In genomic region chr17:12041316-12041715, GRCh38 we compare ENCODE assay signal across 13 cellular contexts. TPM values are rescaled to one million over a fixed set of nuclear protein-coding genes. Genes with fewer than 3 reads are reported as not detected.
DNase-seq lines count a peak whose midpoint lies in the region; ATAC-seq and TF ChIP-seq lines count a peak whose summit lies in the region.
"Had no signal": no experiment of that assay in that cellular context is flagged by ENCODE, and none has a peak within 500 bp of the region (broad histone marks: within the 10 kb centered on the region; RNA-seq: fewer than 3 reads in every experiment).

No MANE protein-coding gene starts in this region.

- H3K27ac Mint-ChIP-seq in activated naive CD4-positive, alpha-beta T cell treated with anti-CD3 and anti-CD28 coated beads for 36 hours: peak overlapping the region; percentile 50
- H3K27ac Mint-ChIP-seq in stimulated activated naive B cell treated with anti-CD40 and anti-IgM and Interleukin-4, amounts not matched to agents 10 μg/mL and 1 μg/mL and 100 μg/mL, for 72 hours: no peak overlapping the region

- intact Hi-C loops in activated naive CD4-positive, alpha-beta T cell treated with anti-CD3 and anti-CD28 coated beads for 36 hours (cut with micrococcal nuclease): loop anchor here (2.0 kb wide), 1 partner anchor 17 kb away; no protein-coding TSS in a partner anchor

- peak overlapping the region; percentile 61 for H3K27ac ChIP-seq in RWPE2 (ENCODE audit: poor library complexity, severe bottlenecking)
- H3K27ac ChIP-seq: hepatocyte, SK-N-MC had no signal

- no peaks in the 10 kb centered on the region for H3K27me3 Mint-ChIP-seq in activated naive CD4-positive, alpha-beta T cell treated with anti-CD3 and anti-CD28 coated beads for 36 hours (ENCODE audit: low read depth)
- no peaks in the 10 kb centered on the region for H3K27me3 Mint-ChIP-seq in stimulated activated naive B cell treated with anti-CD40 and anti-IgM and Interleukin-4, amounts not matched to agents 10 μg/mL and 1 μg/mL and 100 μg/mL, for 72 hours

- CTCF ChIA-PET in activated naive CD4-positive, alpha-beta T cell treated with anti-CD3 and anti-CD28 coated beads for 36 hours (lab: Charles Lee): no interaction called here

- no peaks in the 10 kb centered on the region for H3K36me3 ChIP-seq in RWPE2 (ENCODE audit: low read depth)

- H3K4me1 Mint-ChIP-seq in activated naive CD4-positive, alpha-beta T cell treated with anti-CD3 and anti-CD28 coated beads for 36 hours (ENCODE audit: low read depth): peaks cover 54% of the 10 kb centered on the region
- peaks cover 17 to 49% of the 10 kb centered on the region in 2 donors for H3K4me1 Mint-ChIP-seq in stimulated activated naive B cell treated with anti-CD40 and anti-IgM and Interleukin-4, amounts not matched to agents 10 μg/mL and 1 μg/mL and 100 μg/mL, for 72 hours

- H3K4me1 ChIP-seq in RWPE2 (ENCODE audit: insufficient read depth, poor library complexity, severe bottlenecking): peaks cover 27% of the 10 kb centered on the region

- H3K4me3 Mint-ChIP-seq in activated naive CD4-positive, alpha-beta T cell treated with anti-CD3 and anti-CD28 coated beads for 36 hours: no peak overlapping the region
- no peak overlapping the region for H3K4me3 Mint-ChIP-seq in stimulated activated naive B cell treated with anti-CD40 and anti-IgM and Interleukin-4, amounts not matched to agents 10 μg/mL and 1 μg/mL and 100 μg/mL, for 72 hours

- TF ChIP-seq CTCF in RWPE2 (IDR thresholded peaks at IDR 0.05; ENCODE audit: poor library complexity, severe bottlenecking): no peak

- H3K36me3 Mint-ChIP-seq in activated naive CD4-positive, alpha-beta T cell treated with anti-CD3 and anti-CD28 coated beads for 36 hours (ENCODE audit: low read depth): peaks cover 9% of the 10 kb centered on the region
- peaks cover 4 to 12% of the 10 kb centered on the region in 2 donors for H3K36me3 Mint-ChIP-seq in stimulated activated naive B cell treated with anti-CD40 and anti-IgM and Interleukin-4, amounts not matched to agents 10 μg/mL and 1 μg/mL and 100 μg/mL, for 72 hours

- peak; percentile 77 for ATAC-seq in RWPE2 (ENCODE audit: low read depth)
- peak; percentile 76 for ATAC-seq in stimulated activated naive CD8-positive, alpha-beta T cell treated with anti-CD3 and anti-CD28 coated beads, Interleukin-15, Interleukin-2, amounts not matched to agents 100 U/mL and 50 U/mL, for 24 hours
- no peak for ATAC-seq in GM18519 (IDR thresholded peaks at IDR 0.05; ENCODE audit: low FRiP score, unreplicated experiment)
- ATAC-seq in stimulated activated naive B cell treated with anti-CD40 and anti-IgM and Interleukin-4, amounts not matched to agents 10 μg/mL and 1 μg/mL and 100 μg/mL, for 72 hours (replicated peaks): no peak

- H3K9me3 Mint-ChIP-seq in activated naive CD4-positive, alpha-beta T cell treated with anti-CD3 and anti-CD28 coated beads for 36 hours: peaks cover 1% of the 10 kb centered on the region
- no peaks in the 10 kb centered on the region for H3K9me3 Mint-ChIP-seq in stimulated activated naive B cell treated with anti-CD40 and anti-IgM and Interleukin-4, amounts not matched to agents 10 μg/mL and 1 μg/mL and 100 μg/mL, for 72 hours

- peak; percentile 8 for DNase-seq in activated naive CD4-positive, alpha-beta T cell treated with anti-CD3 and anti-CD28 coated beads for 36 hours
- DNase-seq in activated naive CD4-positive, alpha-beta T cell treated with Interleukin-2 at 50 U/mL for 16 hours: no peak
- DNase-seq in RWPE2 (ENCODE audit: low spot score): no peak
- peak; percentile 49 for DNase-seq in fibroblast of gingiva (ENCODE audit: low read depth)
- no peak for DNase-seq in stimulated activated naive CD8-positive, alpha-beta T cell treated with anti-CD3 and anti-CD28 coated beads, Interleukin-15, Interleukin-2, amounts not matched to agents 100 U/mL and 50 U/mL, for 24 hours
- DNase-seq in NCI-H1694 treated with DMSO at 0.1 percent for 48 hours (lab: John Stamatoyannopoulos, UW): no peak
- DNase-seq in stimulated activated naive B cell treated with anti-CD40 and anti-IgM and Interleukin-4, amounts not matched to agents 10 μg/mL and 1 μg/mL and 100 μg/mL, for 72 hours: no peak
- DNase-seq: C1 segment of cervical spinal cord, KG1, NCI-H524 treated with DMSO at 0.1 percent for 48 hours had no signal

- H3K4me3 ChIP-seq in RWPE2 (ENCODE audit: severe bottlenecking): no peak overlapping the region
- H3K4me3 ChIP-seq: hepatocyte, SK-N-MC had no signal

- no peaks in the 10 kb centered on the region for H3K9me3 ChIP-seq in RWPE2 (ENCODE audit: severe bottlenecking)

- H3K27me3 ChIP-seq in RWPE2 (ENCODE audit: insufficient read depth, poor library complexity, severe bottlenecking): no peaks in the 10 kb centered on the region
- H3K27me3 ChIP-seq: hepatocyte had no signal

RNA-seq across cellular contexts. Expression of gene MAP2K4, which starts 20.6 kb away (rescaled TPM):
- 10 to 100 TPM; 22.5 to 23.5 TPM for total RNA-seq in activated naive CD4-positive, alpha-beta T cell treated with anti-CD3 and anti-CD28 coated beads for 36 hours

RNA-seq across cellular contexts. Expression of gene ZNF18, which starts 44.0 kb away (rescaled TPM):
- total RNA-seq in activated naive CD4-positive, alpha-beta T cell treated with anti-CD3 and anti-CD28 coated beads for 36 hours: 1 to 10 TPM; 8.1 to 8.2 TPM

Comparison
In these comparisons a context has a peak if more than half of its experiments do, and no peak if none do; other contexts are left out.
1. DNase-seq: peak in activated naive CD4-positive, alpha-beta T cell treated with anti-CD3 and anti-CD28 coated beads for 36 hours (single experiment) and fibroblast of gingiva (single experiment); none in activated naive CD4-positive, alpha-beta T cell treated with Interleukin-2 at 50 U/mL for 16 hours (single experiment), RWPE2 (single experiment), stimulated activated naive CD8-positive, alpha-beta T cell treated with anti-CD3 and anti-CD28 coated beads, Interleukin-15, Interleukin-2, amounts not matched to agents 100 U/mL and 50 U/mL, for 24 hours (single experiment), NCI-H1694 treated with DMSO at 0.1 percent for 48 hours (single experiment) and stimulated activated naive B cell treated with anti-CD40 and anti-IgM and Interleukin-4, amounts not matched to agents 10 μg/mL and 1 μg/mL and 100 μg/mL, for 72 hours (single experiment).
2. ATAC-seq: peak in RWPE2 (single experiment) and stimulated activated naive CD8-positive, alpha-beta T cell treated with anti-CD3 and anti-CD28 coated beads, Interleukin-15, Interleukin-2, amounts not matched to agents 100 U/mL and 50 U/mL, for 24 hours (single experiment); none in GM18519 (single experiment) and stimulated activated naive B cell treated with anti-CD40 and anti-IgM and Interleukin-4, amounts not matched to agents 10 μg/mL and 1 μg/mL and 100 μg/mL, for 72 hours (0 of 2).